ENCODE assay signal across 24 cellular contexts in genomic region chr2:70986499-70987189, GRCh38. TPM values are rescaled to one million over a fixed set of nuclear protein-coding genes. Genes with fewer than 3 reads are reported as not detected.
DNase-seq lines count a peak whose midpoint lies in the region; ATAC-seq and TF ChIP-seq lines count a peak whose summit lies in the region.
"Had no signal": no experiment of that assay in that cellular context is flagged by ENCODE, and none has a peak within 500 bp of the region (broad histone marks: within the 10 kb centered on the region; RNA-seq: fewer than 3 reads in every experiment).

No MANE protein-coding gene starts in this region.

- POLR2A ChIA-PET in CD4-positive, alpha-beta memory T cell (lab: Charles Lee; ENCODE audit: partially characterized antibody), result interaction anchor here (1.0 to 1.3 kb wide), 2 partner anchors 12 to 82 kb away, joined by 3 read pairs; partner anchors contain the start of gene NAGK
- POLR2A ChIA-PET in PC-9 (lab: Charles Lee; ENCODE audit: unreplicated experiment), result interaction anchor here (0.5 kb wide), 1 partner anchor 1536 kb away, joined by 4 read pairs; no protein-coding TSS in a partner anchor

- ATAC-seq in HG03439 (IDR thresholded peaks at IDR 0.05; ENCODE audit: unreplicated experiment), result no peak
- ATAC-seq: HCT116, right cardiac atrium had no signal

- H3K4me3 Mint-ChIP-seq in CD4-positive, alpha-beta memory T cell, result no peak overlapping the region
- H3K4me3 Mint-ChIP-seq: activated CD4-positive, alpha-beta T cell treated with anti-CD3 and anti-CD28 coated beads, Interleukin-2, amount 10 ng/mL, durations not matched to agents 7 days and 5 days had no signal

- peaks cover 39 to 50% of the 10 kb centered on the region in 2 donors for H3K36me3 Mint-ChIP-seq in CD4-positive, alpha-beta memory T cell

- no peak for TF ChIP-seq CTCF in coronary artery (IDR thresholded peaks at IDR 0.05)
- no peak for TF ChIP-seq CTCF in spleen (IDR thresholded peaks at IDR 0.05 in 8 of 11, conservative IDR thresholded peaks at IDR 0.05 in 3 of 11)
- TF ChIP-seq CTCF in PC-9 (conservative IDR thresholded peaks at IDR 0.05), result no peak

- H3K4me1 Mint-ChIP-seq in CD4-positive, alpha-beta memory T cell, result peaks cover 11 to 41% (median 22%) of the 10 kb centered on the region in 4 donors

- no peaks in the 10 kb centered on the region for H3K27me3 Mint-ChIP-seq in CD4-positive, alpha-beta memory T cell
- H3K27me3 Mint-ChIP-seq: activated CD4-positive, alpha-beta T cell treated with anti-CD3 and anti-CD28 coated beads, Interleukin-2, amount 10 ng/mL, durations not matched to agents 7 days and 5 days; IgD-negative memory B cell had no signal

- no peak overlapping the region for H3K4me2 ChIP-seq in PC-9

- H3K4me3 ChIP-seq in CD4-positive, alpha-beta memory T cell (ENCODE audit: low read length in 2 of 2), result no peak overlapping the region
- no peak overlapping the region for H3K4me3 ChIP-seq in coronary artery
- H3K4me3 ChIP-seq in spleen, result no peak overlapping the region
- no peak overlapping the region for H3K4me3 ChIP-seq in PC-9
- H3K4me3 ChIP-seq: adrenal gland, ovary, SJCRH30 had no signal

- intact Hi-C loops in CD4-positive, alpha-beta memory T cell (cut with micrococcal nuclease), result no loop called here
- intact Hi-C loops in spleen (cut with DNase I; ENCODE audit: low total_unique reads) (no loop called here), PC-9 (cut with micrococcal nuclease; ENCODE audit: unreplicated experiment) (no loop called here)

- H3K4me1 ChIP-seq in CD4-positive, alpha-beta memory T cell (ENCODE audit: insufficient read depth, low read length), result peaks cover 8% of the 10 kb centered on the region
- peaks cover 4 to 30% (median 15%) of the 10 kb centered on the region in 6 donors for H3K4me1 ChIP-seq in spleen
- H3K4me1 ChIP-seq in PC-9 (replicated peaks; ENCODE audit: insufficient read depth), result no peaks in the 10 kb centered on the region
- H3K4me1 ChIP-seq: SJCRH30 had no signal

- no peaks in the 10 kb centered on the region; the same call in 1 of the 2 replicates for H4K20me1 ChIP-seq in PC-9 (ENCODE audit: insufficient read depth)

- WGBS in spleen, 5 donors, result 70 to 86% (median 76%) methylated on average over 4 of the region's 4 CpGs

- DNase-seq in activated CD4-positive, alpha-beta T cell treated with anti-CD3 and anti-CD28 coated beads for 1 hour, result peak; percentile 2
- no peak for DNase-seq in activated CD4-positive, alpha-beta T cell treated with anti-CD3 and anti-CD28 coated beads, Interleukin-2, amount 50 U/mL, for 48 hours
- no peak for DNase-seq in CD4-positive, alpha-beta memory T cell
- peak; percentile 21 for DNase-seq in coronary artery (ENCODE audit: low spot score)
- DNase-seq in spleen, result peak; percentile 50
- DNase-seq in PC-9, result no peak
- no peak for DNase-seq in NCI-H146 treated with DMSO at 0.1 percent for 48 hours (lab: John Stamatoyannopoulos, UW; ENCODE audit: unreplicated experiment)
- DNase-seq: 8988T; activated CD4-positive, alpha-beta T cell treated with anti-CD3 and anti-CD28 coated beads, Interleukin-2, amount 10 ng/mL, durations not matched to agents 7 days and 5 days; AML-193; brain microvascular endothelial cell; DMS79; NCI-H1417 treated with DMSO at 0.1 percent for 48 hours; NCI-H510A treated with DMSO at 0.1 percent for 48 hours; right cardiac atrium; SJCRH30; T-helper 1 cell had no signal

- no TSS peak for BruUV-seq in PC-9 (replicated peaks; lab: Mats Ljungman, UMichigan)

- H3F3A ChIP-seq in PC-9 (ENCODE audit: insufficient read depth, low read depth), result no peaks in the 10 kb centered on the region

- no peaks in the 10 kb centered on the region for H3K27me3 ChIP-seq in CD4-positive, alpha-beta memory T cell (ENCODE audit: insufficient read depth, low read length)
- no peaks in the 10 kb centered on the region for H3K27me3 ChIP-seq in spleen (replicated peaks in 1 of 7)
- no peaks in the 10 kb centered on the region for H3K27me3 ChIP-seq in PC-9 (ENCODE audit: insufficient read depth, low read depth)
- H3K27me3 ChIP-seq: adrenal gland, brain microvascular endothelial cell, ovary, SJCRH30 had no signal

- H3K27ac ChIP-seq in CD4-positive, alpha-beta memory T cell (ENCODE audit: low read depth, low read length), result no peak overlapping the region
- H3K27ac ChIP-seq in coronary artery (peak overlapping the region in 1 of 2 donors; percentile 12), spleen (no peak overlapping the region), PC-9 (no peak overlapping the region)
- H3K27ac ChIP-seq: adrenal gland, brain microvascular endothelial cell, ovary, SJCRH30 had no signal

- peak overlapping the region in 4 of 7 donors; percentile 19 to 44 (median 27) for H3K27ac Mint-ChIP-seq in CD4-positive, alpha-beta memory T cell
- H3K27ac Mint-ChIP-seq: activated T-helper 2 cell treated with anti-CD3 and anti-CD28 coated beads, Interferon-gamma antibody, Interleukin-2, Interleukin-4, amounts not matched to agents 10 μg/mL and 5 μg/mL and 100 μg/mL, durations not matched to agents 14 hours and 24 hours and 36 hours; IgD-negative memory B cell had no signal

- H3K9me3 Mint-ChIP-seq in CD4-positive, alpha-beta memory T cell, result no peaks in the 10 kb centered on the region
- H3K9me3 Mint-ChIP-seq: activated CD4-positive, alpha-beta T cell treated with anti-CD3 and anti-CD28 coated beads, Interleukin-2, amount 10 ng/mL, durations not matched to agents 7 days and 5 days; activated T-helper 2 cell treated with anti-CD3 and anti-CD28 coated beads, Interferon-gamma antibody, Interleukin-2, Interleukin-4, amounts not matched to agents 10 μg/mL and 5 μg/mL and 100 μg/mL, durations not matched to agents 14 hours and 24 hours and 36 hours; IgD-negative memory B cell had no signal

- no peaks in the 10 kb centered on the region for H3K9me3 ChIP-seq in CD4-positive, alpha-beta memory T cell (ENCODE audit: control insufficient read depth in 1 of 2, low read length in 2 of 2)
- H3K9me3 ChIP-seq in spleen (no peaks in the 10 kb centered on the region), PC-9 (ENCODE audit: insufficient read depth, low read depth) (no peaks in the 10 kb centered on the region)
- H3K9me3 ChIP-seq: adrenal gland, ovary, SJCRH30 had no signal

- no peaks in the 10 kb centered on the region for H3K79me2 ChIP-seq in PC-9 (ENCODE audit: low read depth)

- peaks cover 53% of the 10 kb centered on the region for H3K36me3 ChIP-seq in CD4-positive, alpha-beta memory T cell (ENCODE audit: insufficient read depth, low read length)
- H3K36me3 ChIP-seq in spleen (peaks cover 0 to 71% (median 53%) of the 10 kb centered on the region in 6 donors), PC-9 (ENCODE audit: low read depth) (no peaks in the 10 kb centered on the region)
- H3K36me3 ChIP-seq: ovary had no signal

- CTCF ChIA-PET in CD4-positive, alpha-beta memory T cell (lab: Charles Lee; ENCODE audit: partially characterized antibody), result interaction anchor here (0.9 to 6.7 kb wide), 4 partner anchors 9 to 21 kb away, joined by 5 to 75 read pairs (median 39); partner anchors contain the start of gene ANKRD53
- CTCF ChIA-PET in PC-9 (lab: Charles Lee), result interaction anchor here (0.6 kb wide), 2 partner anchors 20 to 328 kb away, joined by 3 to 9 read pairs; no protein-coding TSS in a partner anchor

- no peak overlapping the region for H2AFZ ChIP-seq in PC-9

- no peak for TF ChIP-seq POLR2A in spleen (IDR thresholded peaks at IDR 0.05)

- H3K9me2 ChIP-seq in PC-9 (ENCODE audit: insufficient read depth), result no peaks in the 10 kb centered on the region

RNA-seq across cellular contexts. Expression of gene TEX261, which starts 8.0 kb away (rescaled TPM):
- total RNA-seq in CD4-positive, alpha-beta memory T cell, result 10 to 100 TPM; 61.1 to 70.0 TPM
- polyA plus RNA-seq in CD4-positive, alpha-beta memory T cell, result 10 to 100 TPM; 39.6 to 43.0 TPM
- total RNA-seq in spleen (10 to 100 TPM; 28.6 to 55.7 (median 39.8) TPM), PC-9 (2021) (30.3 and 47.6 TPM in 2 replicates)
- polyA plus RNA-seq in spleen, result 10 to 100 TPM in 2 of 3 donors, 1 to 10 TPM in 1; 8.7 to 21.7 (median 12.9) TPM

RNA-seq across cellular contexts. Expression of gene ANKRD53, which starts 8.2 kb away (rescaled TPM):
- under 1 TPM in 1 of 2 experiments, not detected in 1; 0.20 TPM for total RNA-seq in CD4-positive, alpha-beta memory T cell
- polyA plus RNA-seq in CD4-positive, alpha-beta memory T cell, result not detected
- total RNA-seq in spleen (1 to 10 TPM in 3 of 7 donors, under 1 TPM in 2, not detected in 2; 0.39 to 1.7 (median 1.3) TPM), PC-9 (2021) (not detected in 2 replicates)
- polyA plus RNA-seq in spleen, result under 1 TPM; 0.22 to 0.72 (median 0.27) TPM
- total RNA-seq: activated T-helper 2 cell treated with anti-CD3 and anti-CD28 coated beads, Interferon-gamma antibody, Interleukin-2, Interleukin-4, amounts not matched to agents 10 μg/mL and 5 μg/mL and 100 μg/mL, durations not matched to agents 14 hours and 24 hours and 36 hours had no signal
- polyA plus RNA-seq: IgD-negative memory B cell had no signal

RNA-seq across cellular contexts. Expression of gene ATP6V1B1, which starts 50.9 kb away (rescaled TPM):
- not detected for total RNA-seq in CD4-positive, alpha-beta memory T cell
- not detected for polyA plus RNA-seq in CD4-positive, alpha-beta memory T cell
- total RNA-seq in spleen (not detected), PC-9 (2021) (7.8 and 13.9 TPM in 2 replicates)
- polyA plus RNA-seq in spleen, result under 1 TPM in 2 of 3 donors, not detected in 1; 0.06 to 0.11 TPM
- total RNA-seq: activated CD4-positive, alpha-beta T cell treated with anti-CD3 and anti-CD28 coated beads, Interleukin-2, amount 10 ng/mL, durations not matched to agents 7 days and 5 days; activated T-helper 2 cell treated with anti-CD3 and anti-CD28 coated beads, Interferon-gamma antibody, Interleukin-2, Interleukin-4, amounts not matched to agents 10 μg/mL and 5 μg/mL and 100 μg/mL, durations not matched to agents 14 hours and 24 hours and 36 hours; kidney epithelial cell had no signal
- polyA plus RNA-seq: IgD-negative memory B cell had no signal

Comparison
In these comparisons a context has a peak if more than half of its experiments do, and no peak if none do; other contexts are left out.
1. DNase-seq: peak in activated CD4-positive, alpha-beta T cell treated with anti-CD3 and anti-CD28 coated beads for 1 hour (single experiment), coronary artery (single experiment) and spleen (single experiment); none in activated CD4-positive, alpha-beta T cell treated with anti-CD3 and anti-CD28 coated beads, Interleukin-2, amount 50 U/mL, for 48 hours (0 of 2), CD4-positive, alpha-beta memory T cell (0 of 5), PC-9 (0 of 2) and NCI-H146 treated with DMSO at 0.1 percent for 48 hours (single experiment).